ENCODE assay signal across 8 cellular contexts in the genomic region with DNA sequence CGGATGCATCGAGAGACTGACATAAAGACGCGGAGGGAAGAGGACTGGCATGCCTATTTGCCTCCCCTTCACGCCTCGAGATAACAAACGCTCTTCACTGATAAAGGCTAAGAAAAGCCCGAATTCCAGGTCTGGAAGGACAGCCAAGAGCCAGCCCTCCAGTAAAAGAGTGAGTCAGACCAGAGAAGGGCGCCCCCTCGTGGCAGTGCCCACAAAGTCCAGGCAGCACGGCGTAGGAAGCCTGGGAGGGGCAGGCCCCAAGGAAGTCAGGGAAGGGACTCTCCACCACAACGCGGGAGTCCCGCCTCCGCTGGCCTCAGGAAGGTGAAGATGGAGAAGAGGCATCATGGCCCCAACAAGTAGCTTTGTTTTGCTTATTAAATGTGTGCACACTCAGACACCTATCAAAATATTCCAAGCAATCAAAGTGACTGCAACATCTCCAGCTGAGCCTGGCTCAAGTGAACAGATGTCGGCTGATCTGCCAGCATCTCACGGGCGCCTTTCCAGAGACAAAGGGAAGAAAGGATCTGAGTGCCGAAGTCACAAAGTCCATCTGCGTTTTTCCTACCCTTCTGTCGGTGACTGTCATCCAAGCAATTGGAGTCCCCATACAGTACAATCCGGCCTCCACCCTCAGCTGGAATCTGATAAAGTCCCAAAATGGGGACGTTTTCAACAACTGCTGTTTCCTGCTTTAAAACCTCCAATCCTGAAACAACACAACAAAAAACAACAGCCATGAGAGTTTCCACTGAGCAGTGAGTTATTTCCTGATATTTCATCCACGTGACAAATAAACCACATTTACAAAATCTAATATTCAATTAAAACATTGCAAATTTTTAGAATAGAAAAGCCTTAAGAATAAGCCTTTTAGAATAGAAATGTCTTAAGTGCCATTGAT. TPM values are rescaled to one million over a fixed set of nuclear protein-coding genes. Genes with fewer than 3 reads are reported as not detected.
A peak's percentile ranks its signal among the peaks of the same experiment; 100 is the strongest.
DNase-seq lines count a peak whose midpoint lies in the region; ATAC-seq and TF ChIP-seq lines count a peak whose summit lies in the region.

No MANE protein-coding gene starts in this region.

- H3K4me1 Mint-ChIP-seq in T-cell, result no peaks in the 10 kb centered on the region

- H3K36me3 Mint-ChIP-seq in T-cell, result peaks cover 59% of the 10 kb centered on the region

- 41 to 42% methylated on average over 25 of the region's 25 CpGs for WGBS in heart right ventricle, 2 donors
- 45 to 54% (median 46%) methylated on average over 25 of the region's 25 CpGs for WGBS in psoas muscle, 3 donors

- no peak overlapping the region for H3K4me2 ChIP-seq in DND-41 (ENCODE audit: insufficient read depth, low read length)

- CTCF ChIA-PET in T-cell (lab: Charles Lee), result no interaction called here

- ATAC-seq in DND-41 (ENCODE audit: insufficient read depth, low read depth) (peak; percentile 89), T-cell (replicated peaks in 1 of 4) (peak; percentile 70 to 87 (median 74)), heart right ventricle (peak; percentile 81 to 92 (median 86)), psoas muscle (peak; percentile 84 to 94 (median 88)), HG02973 (IDR thresholded peaks at IDR 0.05; ENCODE audit: unreplicated experiment) (no peak), HG02870 (IDR thresholded peaks at IDR 0.05; ENCODE audit: unreplicated experiment) (no peak)

- H4K20me1 ChIP-seq in DND-41 (ENCODE audit: insufficient read depth, low read length), result peaks cover 17% of the 10 kb centered on the region

- intact Hi-C loops in heart right ventricle (cut with DNase I), result loop anchor here (2.0 to 10.0 kb wide), 10 partner anchors 94 to 241 kb away; a partner anchor contains a TSS
- intact Hi-C loops in psoas muscle (cut with DNase I), result loop anchor here (2.0 to 5.0 kb wide), 4 partner anchors 96 to 236 kb away; a partner anchor contains a TSS

- TF ChIP-seq CTCF in DND-41 (IDR thresholded peaks at IDR 0.05; ENCODE audit: borderline replicate concordance, extremely low read depth, low read length, poor library complexity, severe bottlenecking) (peak; percentile 85), heart right ventricle (IDR thresholded peaks at IDR 0.05) (peak; percentile 78 to 91 (median 87)), psoas muscle (IDR thresholded peaks at IDR 0.05) (peak; percentile 83)

- no peak overlapping the region for H3K27ac ChIP-seq in DND-41 (ENCODE audit: low read length)
- peak overlapping the region in 3 of 10 donors; percentile 3 to 21 (median 10) for H3K27ac ChIP-seq in heart right ventricle
- H3K27ac ChIP-seq in psoas muscle, result no peak overlapping the region

- no peak overlapping the region for H3K4me3 ChIP-seq in DND-41 (ENCODE audit: low read depth in 1 of 2, low read length in 2 of 2)
- H3K4me3 ChIP-seq in heart right ventricle, result no peak overlapping the region
- no peak overlapping the region for H3K4me3 ChIP-seq in psoas muscle

- DNase-seq in DND-41 (peak; percentile 64), LoVo (ENCODE audit: low spot score) (peak; percentile 49), T-cell (peak in 33 of 34 experiments; percentile 8 to 63 (median 47)), amniotic epithelial cell (ENCODE audit: low read depth) (peak; percentile 82), heart right ventricle (peak; percentile 79 to 81), psoas muscle (peak; percentile 80 to 87)

- H3K4me3 Mint-ChIP-seq in T-cell, result no peak overlapping the region

- H3K4me1 ChIP-seq in DND-41 (ENCODE audit: insufficient read depth, low read length), result no peaks in the 10 kb centered on the region
- H3K4me1 ChIP-seq in heart right ventricle, result peaks cover 0 to 28% (median 16%) of the 10 kb centered on the region in 9 donors
- no peaks in the 10 kb centered on the region for H3K4me1 ChIP-seq in psoas muscle

- H3K79me2 ChIP-seq in DND-41 (ENCODE audit: insufficient read depth, low read length), result no peaks in the 10 kb centered on the region

- H3K9ac ChIP-seq in DND-41 (ENCODE audit: low read depth, low read length), result no peak overlapping the region

- no peaks in the 10 kb centered on the region for H3K27me3 Mint-ChIP-seq in T-cell

- no peak overlapping the region for H2AFZ ChIP-seq in DND-41 (ENCODE audit: low read depth, low read length)

- H3K9me3 Mint-ChIP-seq in T-cell, result no peaks in the 10 kb centered on the region

- H3K36me3 ChIP-seq in DND-41 (ENCODE audit: insufficient read depth, low read length), result peaks cover 95% of the 10 kb centered on the region
- peaks cover 2 to 100% (median 47%) of the 10 kb centered on the region in 9 donors for H3K36me3 ChIP-seq in heart right ventricle
- peaks cover 16 to 100% of the 10 kb centered on the region in 2 donors for H3K36me3 ChIP-seq in psoas muscle (ENCODE audit: insufficient read depth in 1 of 2, low read depth in 1 of 2)

- H3K9me3 ChIP-seq in DND-41 (ENCODE audit: insufficient read depth, low read length, severe bottlenecking), result no peaks in the 10 kb centered on the region
- H3K9me3 ChIP-seq in heart right ventricle, result no peaks in the 10 kb centered on the region
- no peaks in the 10 kb centered on the region for H3K9me3 ChIP-seq in psoas muscle

- H3K27ac Mint-ChIP-seq in T-cell, result no peak overlapping the region

- H3K27me3 ChIP-seq in DND-41 (ENCODE audit: insufficient read depth, low read length, poor library complexity) (no peaks in the 10 kb centered on the region), heart right ventricle (no peaks in the 10 kb centered on the region), psoas muscle (ENCODE audit: insufficient read depth in 3 of 3, low read length in 2 of 3) (no peaks in the 10 kb centered on the region)

- POLR2A ChIA-PET in T-cell (lab: Charles Lee), result no interaction called here

RNA-seq across cellular contexts. Expression of a gene that starts 20.4 kb away (rescaled TPM):
- total RNA-seq in T-cell, result not detected
- total RNA-seq in heart right ventricle, result 1 to 10 TPM in 2 of 10 donors, under 1 TPM in 1, not detected in 7; 0.45 to 5.1 (median 1.2) TPM
- 10 to 100 TPM in 1 of 2 donors, not detected in 1; 30.8 TPM for polyA plus RNA-seq in heart right ventricle
- under 1 TPM in 1 of 4 donors, not detected in 3; 0.52 TPM for total RNA-seq in psoas muscle
- polyA plus RNA-seq in psoas muscle, result under 1 TPM in 1 of 3 donors, not detected in 2; 0.21 TPM

RNA-seq across cellular contexts. Expression of a gene that starts 53.8 kb away (rescaled TPM):
- total RNA-seq in T-cell, result 100 to 1,000 TPM; 122 to 142 (median 131) TPM
- total RNA-seq in heart right ventricle, result 100 to 1,000 TPM in 1 of 10 donors, 10 to 100 TPM in 9; 55.9 to 122 (median 73.5) TPM
- 10 to 100 TPM; 41.4 to 45.1 TPM for polyA plus RNA-seq in heart right ventricle
- 10 to 100 TPM; 27.0 to 31.8 (median 29.1) TPM for total RNA-seq in psoas muscle
- polyA plus RNA-seq in psoas muscle, result 10 to 100 TPM; 18.6 to 30.9 (median 20.1) TPM

Comparison
In these comparisons a context has a peak if more than half of its experiments do, and no peak if none do; other contexts are left out.
1. ATAC-seq: peak in DND-41 (single experiment), T-cell (4 of 4), heart right ventricle (8 of 8) and psoas muscle (4 of 4); none in HG02973 (single experiment) and HG02870 (single experiment).
2. Peak in every context shown above with its lines, with median percentiles within 50 percentile points of each other: DNase-seq and CTCF ChIP-seq.